8 cellular contexts compared by ENCODE assay signal in genomic region chr11:35617687-35618496, GRCh38. TPM values are rescaled to one million over a fixed set of nuclear protein-coding genes. Genes with fewer than 3 reads are reported as not detected.
A peak's percentile ranks its signal among the peaks of the same experiment; 100 is the strongest.
DNase-seq lines count a peak whose midpoint lies in the region; ATAC-seq and TF ChIP-seq lines count a peak whose summit lies in the region.

FJX1 (plus strand) TSS chr11:35618460; CDS start chr11:35618637, 177 bp downstream.

- H3K4me1 ChIP-seq in NT2/D1 (ENCODE audit: insufficient read depth, insufficient read length) (peaks cover 2% of the 10 kb centered on the region), parathyroid adenoma (no peaks in the 10 kb centered on the region)

- peaks cover 0 to 8% of the 10 kb centered on the region in 2 donors for H3K36me3 Mint-ChIP-seq in CD14-positive monocyte

- no peaks in the 10 kb centered on the region for H3K27me3 ChIP-seq in NT2/D1 (ENCODE audit: insufficient read depth, insufficient read length)
- H3K27me3 ChIP-seq in parathyroid adenoma (ENCODE audit: control insufficient read depth, insufficient read depth, low read length), result no peaks in the 10 kb centered on the region

- ATAC-seq in GM19023 (IDR thresholded peaks at IDR 0.05; ENCODE audit: unreplicated experiment) (peak; percentile 25), HG03196 (IDR thresholded peaks at IDR 0.05; ENCODE audit: unreplicated experiment) (peak; percentile 32), left cardiac atrium (peak; percentile 70 to 84)

- H3K9ac ChIP-seq in NT2/D1 (ENCODE audit: insufficient read length, low read depth), result peak within 1 kb of the TSS; percentile 93
- no peak within 1 kb of the TSS for H3K9ac ChIP-seq in parathyroid adenoma

- intact Hi-C loops in CD14-positive monocyte (cut with micrococcal nuclease) (loop anchor here (2.0 to 10.0 kb wide), 5 partner anchors 197 to 867 kb away; no protein-coding TSS in a partner anchor), left cardiac atrium (cut with DNase I) (loop anchor here (5.0 to 10.0 kb wide), 3 partner anchors 204 to 637 kb away; no protein-coding TSS in a partner anchor)

- H3K4me1 Mint-ChIP-seq in CD14-positive monocyte, result peaks cover 17% of the 10 kb centered on the region

- H3K9me3 Mint-ChIP-seq in CD14-positive monocyte, result peaks cover 0 to 12% (median 9%) of the 10 kb centered on the region in 7 donors

- H3K4me3 Mint-ChIP-seq in CD14-positive monocyte, result peak within 1 kb of the TSS; percentile 76 to 94

- H3K4me3 ChIP-seq in NT2/D1 (ENCODE audit: insufficient read length, low read depth) (peak within 1 kb of the TSS; percentile 90), parathyroid adenoma (ENCODE audit: low read depth, low read length) (peak within 1 kb of the TSS; percentile 52)

- H3K79me2 ChIP-seq in parathyroid adenoma, result no peaks in the 10 kb centered on the region

- peak within 1 kb of the TSS; percentile 39 for H3K27ac ChIP-seq in parathyroid adenoma

- no peaks in the 10 kb centered on the region for H3K9me3 ChIP-seq in NT2/D1 (ENCODE audit: insufficient read depth, low read length)
- no peaks in the 10 kb centered on the region for H3K9me3 ChIP-seq in parathyroid adenoma (ENCODE audit: control insufficient read depth, low read length)

- DNase-seq in CD14-positive monocyte (ENCODE audit: low spot score) (no peak), NT2/D1 (ENCODE audit: low read depth, low spot score) (peak; percentile 57), anterior cingulate cortex (lab: John Stamatoyannopoulos, UW) (peak in 51 of 58 donors; percentile 13 to 79 (median 53)), left cardiac atrium (peak; percentile 78), LoVo (ENCODE audit: low spot score) (no peak)

- H3K27me3 Mint-ChIP-seq in CD14-positive monocyte (ENCODE audit: low read depth in 3 of 3), result peaks cover 52 to 69% (median 64%) of the 10 kb centered on the region in 3 donors

- H3K36me3 ChIP-seq in NT2/D1 (ENCODE audit: insufficient read depth, insufficient read length, low read length), result peaks cover 18% of the 10 kb centered on the region
- H3K36me3 ChIP-seq in parathyroid adenoma (ENCODE audit: control insufficient read depth, insufficient read depth, low read length), result no peaks in the 10 kb centered on the region

- H3K27ac Mint-ChIP-seq in CD14-positive monocyte, result peak within 1 kb of the TSS in 1 of 7 donors; percentile 56

- H3K4me2 ChIP-seq in parathyroid adenoma (ENCODE audit: low read length), result peak within 1 kb of the TSS; percentile 73

- no peak for TF ChIP-seq CTCF in CD14-positive monocyte (IDR thresholded peaks at IDR 0.05)
- no peak for TF ChIP-seq CTCF in parathyroid adenoma (IDR thresholded peaks at IDR 0.05)

- H2AFZ ChIP-seq in parathyroid adenoma, result peak within 1 kb of the TSS; percentile 62

RNA-seq across cellular contexts. Expression of gene FJX1, which starts in this region (rescaled TPM):
- not detected for polyA plus RNA-seq in CD14-positive monocyte
- 1 to 10 TPM; 1.1 to 9.4 TPM for total RNA-seq in left cardiac atrium

Comparison
In these comparisons a context has a peak if more than half of its experiments do, and no peak if none do; other contexts are left out.
1. DNase-seq: peak in NT2/D1 (single experiment), anterior cingulate cortex (51 of 58) and left cardiac atrium (single experiment); none in CD14-positive monocyte (single experiment) and LoVo (single experiment).
2. ATAC-seq: peak in every context shown above with its lines; median percentile 77 in left cardiac atrium; 32 in HG03196; 25 in GM19023.